ENCODE assay signal across 8 cellular contexts in the genomic region with DNA sequence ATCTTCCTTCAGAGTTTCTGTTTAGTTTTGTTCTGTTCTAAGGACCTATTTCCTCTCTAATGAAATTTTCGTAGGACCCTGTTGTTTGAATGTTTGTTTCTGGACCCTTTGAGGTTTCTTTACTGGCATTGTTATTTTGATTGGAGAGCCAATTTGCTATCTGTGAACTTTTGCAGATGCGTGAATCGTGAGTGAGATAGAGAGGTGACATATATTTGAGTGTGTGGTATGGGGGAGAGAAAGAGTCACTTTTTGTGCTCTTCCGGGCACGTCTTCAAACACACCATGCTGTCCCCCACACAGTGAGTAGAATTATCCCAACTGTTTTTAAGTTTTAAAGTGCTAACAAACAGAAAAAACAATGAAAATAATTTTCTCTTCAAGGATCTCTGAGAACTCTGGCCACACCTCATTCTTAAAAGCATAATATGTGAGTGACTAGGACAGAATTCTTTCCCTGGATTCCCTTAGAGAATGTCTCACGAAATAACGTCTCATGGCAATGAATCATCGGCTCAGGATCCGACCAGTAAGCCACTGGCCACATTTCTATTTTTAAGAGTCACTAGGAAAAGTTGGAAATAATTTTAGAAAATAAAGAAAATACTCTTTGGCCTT.
DNase-seq lines count a peak whose midpoint lies in the region; ATAC-seq and TF ChIP-seq lines count a peak whose summit lies in the region.

No MANE protein-coding gene starts in this region.

- POLR2A ChIA-PET in activated CD4-positive, alpha-beta memory T cell treated with anti-CD3 and anti-CD28 coated beads, Interleukin-2, amount 10 ng/mL, durations not matched to agents 7 days and 5 days (lab: Charles Lee), result interaction anchor here (0.9 to 2.1 kb wide), 4 partner anchors 11 to 208 kb away, joined by 3 to 13 read pairs (median 6); no protein-coding TSS in a partner anchor

- no peaks in the 10 kb centered on the region for H3K27me3 ChIP-seq in gastroesophageal sphincter
- H3K27me3 ChIP-seq in rectal smooth muscle tissue (ENCODE audit: control insufficient read depth, insufficient read depth, low read length), result no peaks in the 10 kb centered on the region

- H3K4me3 ChIP-seq in gastroesophageal sphincter (peak overlapping the region; percentile 30 to 39), rectal smooth muscle tissue (ENCODE audit: low read length) (peak overlapping the region; percentile 14)

- peaks cover 53% of the 10 kb centered on the region for H3K4me1 Mint-ChIP-seq in activated CD4-positive, alpha-beta memory T cell treated with anti-CD3 and anti-CD28 coated beads, Interleukin-2, amount 10 ng/mL, durations not matched to agents 7 days and 5 days

- H3K27ac Mint-ChIP-seq in activated CD4-positive, alpha-beta memory T cell treated with anti-CD3 and anti-CD28 coated beads, Interleukin-2, amount 10 ng/mL, durations not matched to agents 7 days and 5 days, result peak overlapping the region; percentile 79

- H3K4me3 Mint-ChIP-seq in activated CD4-positive, alpha-beta memory T cell treated with anti-CD3 and anti-CD28 coated beads, Interleukin-2, amount 10 ng/mL, durations not matched to agents 7 days and 5 days, result peak overlapping the region; percentile 71

- CTCF ChIA-PET in activated CD4-positive, alpha-beta memory T cell treated with anti-CD3 and anti-CD28 coated beads, Interleukin-2, amount 10 ng/mL, durations not matched to agents 7 days and 5 days (lab: Charles Lee), result interaction anchor here (1.5 kb wide), 1 partner anchor 70 kb away, joined by 3 read pairs; no protein-coding TSS in a partner anchor

- DNase-seq in A172 (ENCODE audit: low spot score) (peak; percentile 96), HCEC 1CT (peak; percentile 99), GM20000 (ENCODE audit: low spot score) (no peak)
- DNase-seq in activated CD4-positive, alpha-beta memory T cell treated with anti-CD3 and anti-CD28 coated beads, Interleukin-2, amount 10 ng/mL, durations not matched to agents 7 days and 5 days, result no peak
- no peak for DNase-seq in activated CD4-positive, alpha-beta T cell treated with anti-CD3 and anti-CD28 coated beads, Interleukin-2, amount 50 U/mL, for 48 hours

- no peaks in the 10 kb centered on the region for H3K27me3 Mint-ChIP-seq in activated CD4-positive, alpha-beta memory T cell treated with anti-CD3 and anti-CD28 coated beads, Interleukin-2, amount 10 ng/mL, durations not matched to agents 7 days and 5 days

- 0 to 5% methylated on average over 9 of the region's 9 CpGs for WGBS in gastroesophageal sphincter (ENCODE audit: low coverage in 1 of 2), 2 donors

- TF ChIP-seq EP300 in gastroesophageal sphincter (IDR thresholded peaks at IDR 0.05), result no peak

- TF ChIP-seq CTCF in gastroesophageal sphincter (IDR thresholded peaks at IDR 0.05) (no peak), GM20000 (IDR thresholded peaks at IDR 0.05; ENCODE audit: extremely low read depth, missing control alignments) (no peak)

- peaks cover 12% of the 10 kb centered on the region for H3K36me3 Mint-ChIP-seq in activated CD4-positive, alpha-beta memory T cell treated with anti-CD3 and anti-CD28 coated beads, Interleukin-2, amount 10 ng/mL, durations not matched to agents 7 days and 5 days (ENCODE audit: low read depth)

- peak in 1 of 2 donors; percentile 26 for TF ChIP-seq POLR2A in gastroesophageal sphincter (IDR thresholded peaks at IDR 0.05)

- H3K36me3 ChIP-seq in gastroesophageal sphincter (no peaks in the 10 kb centered on the region), rectal smooth muscle tissue (ENCODE audit: control insufficient read depth, insufficient read depth, low read length) (no peaks in the 10 kb centered on the region)

- peak overlapping the region; percentile 72 to 94 (median 84) for H3K27ac ChIP-seq in gastroesophageal sphincter
- H3K27ac ChIP-seq in rectal smooth muscle tissue (ENCODE audit: low read depth, low read length), result peak overlapping the region; percentile 67

- H3K4me1 ChIP-seq in gastroesophageal sphincter (peaks cover 3 to 40% (median 15%) of the 10 kb centered on the region in 3 donors), rectal smooth muscle tissue (ENCODE audit: control insufficient read depth, insufficient read depth, low read length) (peaks cover 10% of the 10 kb centered on the region)

- ATAC-seq in gastroesophageal sphincter, result peak; percentile 85
- no peak for ATAC-seq in GM21737 (IDR thresholded peaks at IDR 0.05; ENCODE audit: unreplicated experiment)

- no peaks in the 10 kb centered on the region for H3K9me3 ChIP-seq in gastroesophageal sphincter

- H3K9me3 Mint-ChIP-seq in activated CD4-positive, alpha-beta memory T cell treated with anti-CD3 and anti-CD28 coated beads, Interleukin-2, amount 10 ng/mL, durations not matched to agents 7 days and 5 days, result peaks cover 11% of the 10 kb centered on the region

- no peak overlapping the region for H3K9ac ChIP-seq in rectal smooth muscle tissue (ENCODE audit: low read length)

Comparison
In these comparisons a context has a peak if more than half of its experiments do, and no peak if none do; other contexts are left out.
1. DNase-seq: peak in A172 (single experiment) and HCEC 1CT (single experiment); none in activated CD4-positive, alpha-beta memory T cell treated with anti-CD3 and anti-CD28 coated beads, Interleukin-2, amount 10 ng/mL, durations not matched to agents 7 days and 5 days (single experiment), GM20000 (single experiment) and activated CD4-positive, alpha-beta T cell treated with anti-CD3 and anti-CD28 coated beads, Interleukin-2, amount 50 U/mL, for 48 hours (0 of 2).